8 cellular contexts compared by ENCODE assay signal in genomic region chr4:76213415-76214268, GRCh38. TPM values are rescaled to one million over a fixed set of nuclear protein-coding genes. Genes with fewer than 3 reads are reported as not detected.
DNase-seq lines count a peak whose midpoint lies in the region; ATAC-seq and TF ChIP-seq lines count a peak whose summit lies in the region.

SCARB2 (minus strand) TSS chr4:76213824; CDS start chr4:76213543, 281 bp downstream.

- H3K9me3 ChIP-seq in mucosa of descending colon: no peaks in the 10 kb centered on the region

- TF ChIP-seq CTCF in epithelial cell of esophagus (IDR thresholded peaks at IDR 0.05; ENCODE audit: insufficient read depth, low read depth, low read length, missing control alignments) (no peak), mucosa of descending colon (IDR thresholded peaks at IDR 0.05) (no peak)

- no peaks in the 10 kb centered on the region for H3K36me3 ChIP-seq in mucosa of descending colon (ENCODE audit: low read depth)

- peak; percentile 82 for ATAC-seq in GM19397 (IDR thresholded peaks at IDR 0.05; ENCODE audit: unreplicated experiment)
- peak; percentile 57 for ATAC-seq in HG03558 (IDR thresholded peaks at IDR 0.05; ENCODE audit: extremely low read depth, unreplicated experiment)
- peak; percentile 90 for ATAC-seq in mucosa of descending colon

- H3K4me3 ChIP-seq in epithelial cell of esophagus (ENCODE audit: low read length) (peak within 1 kb of the TSS; percentile 79), mucosa of descending colon (peak within 1 kb of the TSS; percentile 56)

- peaks cover 72% of the 10 kb centered on the region for H3K4me1 ChIP-seq in mucosa of descending colon (ENCODE audit: low read depth)

- DNase-seq in COLO668 (lab: John Stamatoyannopoulos, UW; ENCODE audit: unreplicated experiment) (peak; percentile 93), NOMO-1 treated with dmso at 0.1 percent for 144 hours (lab: John Stamatoyannopoulos, UW; ENCODE audit: unreplicated experiment) (peak; percentile 64), activated T-cell treated with anti-CD3 and anti-CD28 coated beads for 24 hours (ENCODE audit: low read depth) (peak; percentile 55), epithelial cell of esophagus (ENCODE audit: low read depth) (peak; percentile 88), mucosa of descending colon (peak; percentile 85 to 93 (median 92))
- DNase-seq in stimulated activated CD8-positive, alpha-beta memory T cell treated with anti-CD3 and anti-CD28 coated beads, Interleukin-7, amount 100 ng/mL, for 1 hour (ENCODE audit: low read depth in 2 of 2): peak; percentile 40 to 42

- intact Hi-C loops in mucosa of descending colon (cut with DNase I, micrococcal nuclease): no loop called here

RNA-seq across cellular contexts. Expression of gene SCARB2, which starts in this region (rescaled TPM):
- total RNA-seq in mucosa of descending colon: 100 to 1,000 TPM; 148 to 183 (median 172) TPM

Comparison
In these comparisons a context has a peak if more than half of its experiments do, and no peak if none do; other contexts are left out.
1. Peak in every context shown above with its lines: DNase-seq, ATAC-seq and H3K4me3 ChIP-seq.
2. DNase-seq: peak in every context shown above with its lines; median percentile 93 in COLO668; 92 in mucosa of descending colon; 88 in epithelial cell of esophagus; 64 in NOMO-1 treated with dmso at 0.1 percent for 144 hours; 55 in activated T-cell treated with anti-CD3 and anti-CD28 coated beads for 24 hours; 41 in stimulated activated CD8-positive, alpha-beta memory T cell treated with anti-CD3 and anti-CD28 coated beads, Interleukin-7, amount 100 ng/mL, for 1 hour.